ENCODE assay signal across 8 cellular contexts in the genomic region with DNA sequence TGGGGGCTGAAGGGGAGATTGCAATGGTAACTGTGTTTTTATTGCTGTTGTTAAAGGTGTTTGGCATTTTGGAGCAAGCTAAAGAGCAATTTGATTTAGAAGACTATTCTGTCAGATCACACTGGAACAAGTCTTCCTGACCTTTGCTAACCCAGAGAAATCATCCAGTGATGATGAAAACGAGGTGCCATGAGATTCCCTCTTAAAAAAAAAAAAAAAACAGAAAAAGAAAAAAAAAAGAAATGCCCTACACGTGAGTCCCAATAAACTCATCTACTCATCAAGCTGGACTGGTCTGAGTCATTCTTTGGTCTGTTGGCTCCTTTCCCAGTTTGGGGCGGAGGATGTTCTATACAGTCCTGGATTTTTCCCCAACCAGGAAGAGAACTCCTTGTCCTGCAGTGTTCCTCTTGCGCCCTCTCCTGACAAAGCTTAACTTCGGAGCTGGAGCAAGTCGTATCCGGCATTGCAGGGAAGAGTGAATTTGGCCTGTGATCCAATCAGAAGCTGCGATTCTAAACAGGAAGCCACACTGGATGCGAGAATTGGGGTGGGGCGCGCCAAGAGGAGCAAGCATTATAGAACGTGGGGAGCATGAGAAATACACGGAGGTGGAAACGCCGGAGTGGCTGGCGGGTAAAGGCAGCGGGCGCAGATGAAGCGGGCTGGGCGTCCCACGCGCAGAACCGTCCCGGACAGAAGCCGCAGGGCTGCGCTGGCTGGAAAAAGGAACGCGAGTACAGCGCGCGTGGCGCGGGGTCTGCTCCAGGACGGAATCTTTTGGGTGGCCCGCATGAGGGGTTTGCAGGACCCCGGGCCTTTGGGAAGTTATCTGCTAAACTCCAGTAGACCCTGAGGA. TPM values are rescaled to one million over a fixed set of nuclear protein-coding genes. Genes with fewer than 3 reads are reported as not detected.
DNase-seq lines count a peak whose midpoint lies in the region; ATAC-seq and TF ChIP-seq lines count a peak whose summit lies in the region.

No MANE protein-coding gene starts in this region.

- H3K4me1 Mint-ChIP-seq in activated T-cell treated with anti-CD3 and anti-CD28 coated beads, Interleukin-2, amount 50 U/mL, for 72 hours (ENCODE audit: low read depth): peaks cover 29% of the 10 kb centered on the region
- peaks cover 17% of the 10 kb centered on the region in 2 donors for H3K4me1 Mint-ChIP-seq in natural killer cell treated with Interleukin-12 subunit alpha and Interleukin-12 subunit beta and Interleukin-15 and Interleukin-18, amount 100 ng/mL, for 72 hours (ENCODE audit: low read depth in 2 of 2)

- TF ChIP-seq POLR2A in thyroid gland (IDR thresholded peaks at IDR 0.05): peak in 1 of 2 donors; percentile 63

- H3K27me3 ChIP-seq in HUES48 (ENCODE audit: control insufficient read depth, insufficient read depth, low read length) (peaks cover 47% of the 10 kb centered on the region), thyroid gland (no peaks in the 10 kb centered on the region)

- H3K9me3 Mint-ChIP-seq in activated T-cell treated with anti-CD3 and anti-CD28 coated beads, Interleukin-2, amount 50 U/mL, for 72 hours: no peaks in the 10 kb centered on the region
- H3K9me3 Mint-ChIP-seq in natural killer cell treated with Interleukin-12 subunit alpha and Interleukin-12 subunit beta and Interleukin-15 and Interleukin-18, amount 100 ng/mL, for 72 hours: no peaks in the 10 kb centered on the region

- WGBS in thyroid gland, 2 donors: 0% methylated on average over 36 of the region's 36 CpGs

- H3K4me3 Mint-ChIP-seq in activated T-cell treated with anti-CD3 and anti-CD28 coated beads, Interleukin-2, amount 50 U/mL, for 72 hours: peak overlapping the region; percentile 88 to 99
- peak overlapping the region; percentile 86 for H3K4me3 Mint-ChIP-seq in natural killer cell treated with Interleukin-12 subunit alpha and Interleukin-12 subunit beta and Interleukin-15 and Interleukin-18, amount 100 ng/mL, for 72 hours

- peaks cover 2% of the 10 kb centered on the region in 2 donors for H3K36me3 Mint-ChIP-seq in activated T-cell treated with anti-CD3 and anti-CD28 coated beads, Interleukin-2, amount 50 U/mL, for 72 hours (ENCODE audit: insufficient read depth in 2 of 2)
- no peaks in the 10 kb centered on the region for H3K36me3 Mint-ChIP-seq in natural killer cell treated with Interleukin-12 subunit alpha and Interleukin-12 subunit beta and Interleukin-15 and Interleukin-18, amount 100 ng/mL, for 72 hours

- peak overlapping the region; percentile 72 for H3K4me3 ChIP-seq in HUES48 (ENCODE audit: low read depth, low read length)
- H3K4me3 ChIP-seq in foreskin fibroblast (ENCODE audit: low read depth in 1 of 2, low read length in 2 of 2): peak overlapping the region; percentile 74 to 85
- peak overlapping the region; percentile 30 to 71 (median 59) for H3K4me3 ChIP-seq in thyroid gland (replicated peaks in 1 of 3)

- peaks cover 63% of the 10 kb centered on the region for H3K27me3 Mint-ChIP-seq in activated T-cell treated with anti-CD3 and anti-CD28 coated beads, Interleukin-2, amount 50 U/mL, for 72 hours (ENCODE audit: low read depth)
- H3K27me3 Mint-ChIP-seq in natural killer cell treated with Interleukin-12 subunit alpha and Interleukin-12 subunit beta and Interleukin-15 and Interleukin-18, amount 100 ng/mL, for 72 hours: peaks cover 44 to 64% of the 10 kb centered on the region in 2 donors

- intact Hi-C loops in thyroid gland (cut with DNase I): loop anchor here (5.0 kb wide), 1 partner anchor 143 kb away; a partner anchor contains a TSS

- DNase-seq in DMS53 (lab: John Stamatoyannopoulos, UW): peak; percentile 99
- DNase-seq in NOMO-1 (lab: John Stamatoyannopoulos, UW; ENCODE audit: unreplicated experiment in 2 of 2): peak; percentile 92
- peak; percentile 56 to 60 for DNase-seq in activated T-cell treated with anti-CD3 and anti-CD28 coated beads, Interleukin-2, amount 50 U/mL, for 72 hours
- DNase-seq in foreskin fibroblast: peak; percentile 99 to 100
- DNase-seq in natural killer cell treated with Interleukin-12 subunit alpha and Interleukin-12 subunit beta and Interleukin-15 and Interleukin-18, amount 100 ng/mL, for 72 hours (ENCODE audit: low spot score): no peak
- DNase-seq in thyroid gland: peak; percentile 97 to 98

- peaks cover 16% of the 10 kb centered on the region for H3K4me1 ChIP-seq in HUES48 (ENCODE audit: control insufficient read depth, insufficient read depth, low read length)
- peaks cover 0 to 5% of the 10 kb centered on the region in 2 donors for H3K4me1 ChIP-seq in thyroid gland

- ATAC-seq in GM21390 (IDR thresholded peaks at IDR 0.05; ENCODE audit: unreplicated experiment): peak; percentile 53
- ATAC-seq in activated T-cell treated with anti-CD3 and anti-CD28 coated beads, Interleukin-2, amount 50 U/mL, for 72 hours (replicated peaks in 1 of 2): peak; percentile 73 to 78
- peak; percentile 63 to 70 for ATAC-seq in natural killer cell treated with Interleukin-12 subunit alpha and Interleukin-12 subunit beta and Interleukin-15 and Interleukin-18, amount 100 ng/mL, for 72 hours

- peak; percentile 95 for TF ChIP-seq CTCF in foreskin fibroblast (IDR thresholded peaks at IDR 0.05; ENCODE audit: low read depth, low read length)
- peak; percentile 36 to 96 (median 84) for TF ChIP-seq CTCF in thyroid gland (IDR thresholded peaks at IDR 0.05)

- H3K27ac Mint-ChIP-seq in activated T-cell treated with anti-CD3 and anti-CD28 coated beads, Interleukin-2, amount 50 U/mL, for 72 hours: no peak overlapping the region
- H3K27ac Mint-ChIP-seq in natural killer cell treated with Interleukin-12 subunit alpha and Interleukin-12 subunit beta and Interleukin-15 and Interleukin-18, amount 100 ng/mL, for 72 hours: no peak overlapping the region

- H3K9ac ChIP-seq in HUES48 (ENCODE audit: low read depth, low read length): no peak overlapping the region

- H3K27ac ChIP-seq in HUES48 (ENCODE audit: low read depth, low read length): no peak overlapping the region
- peak overlapping the region; percentile 12 to 83 (median 77) for H3K27ac ChIP-seq in thyroid gland

- H3K9me3 ChIP-seq in HUES48 (ENCODE audit: control insufficient read depth, insufficient read depth, low read length): no peaks in the 10 kb centered on the region
- no peaks in the 10 kb centered on the region for H3K9me3 ChIP-seq in thyroid gland

- H3K36me3 ChIP-seq in HUES48 (ENCODE audit: control insufficient read depth, insufficient read depth, low read length): no peaks in the 10 kb centered on the region
- H3K36me3 ChIP-seq in thyroid gland: no peaks in the 10 kb centered on the region

RNA-seq across cellular contexts. Expression of a gene that starts 22.4 kb away (rescaled TPM):
- not detected for total RNA-seq in activated T-cell treated with anti-CD3 and anti-CD28 coated beads, Interleukin-2, amount 50 U/mL, for 72 hours
- total RNA-seq in natural killer cell treated with Interleukin-12 subunit alpha and Interleukin-12 subunit beta and Interleukin-15 and Interleukin-18, amount 100 ng/mL, for 72 hours: not detected
- total RNA-seq in thyroid gland: under 1 TPM in 1 of 4 donors, not detected in 3; 0.81 TPM
